24 cellular contexts compared by ENCODE assay signal in genomic region chr16:74522160-74522559, GRCh38.
A peak's percentile ranks its signal among the peaks of the same experiment; 100 is the strongest.
DNase-seq lines count a peak whose midpoint lies in the region; ATAC-seq and TF ChIP-seq lines count a peak whose summit lies in the region.
"Had no signal": no experiment of that assay in that cellular context is flagged by ENCODE, and none has a peak within 500 bp of the region (broad histone marks: within the 10 kb centered on the region; RNA-seq: fewer than 3 reads in every experiment).

No MANE protein-coding gene starts in this region.

- ATAC-seq in heart left ventricle (peak in 3 of 4 donors; percentile 42 to 51 (median 47)), HG03460 (IDR thresholded peaks at IDR 0.05; ENCODE audit: unreplicated experiment) (no peak)
- no peak for ATAC-seq in naive thymus-derived CD4-positive, alpha-beta T cell
- ATAC-seq: esophagus mucosa; stimulated activated naive CD8-positive, alpha-beta T cell treated with anti-CD3 and anti-CD28 coated beads, Interleukin-15, amount 100 ng/mL, for 72 hours; WTC11 had no signal

- intact Hi-C loops in heart left ventricle (cut with DNase I) = no loop called here
- intact Hi-C loops in naive thymus-derived CD4-positive, alpha-beta T cell (cut with micrococcal nuclease) = no loop called here

- no peak overlapping the region for H3K4me3 Mint-ChIP-seq in naive thymus-derived CD4-positive, alpha-beta T cell
- H3K4me3 Mint-ChIP-seq: endodermal cell; immature natural killer cell; stimulated activated naive CD8-positive, alpha-beta T cell treated with anti-CD3 and anti-CD28 coated beads, Interleukin-15, amount 100 ng/mL, for 72 hours; WTC11 had no signal

- H3K9me3 Mint-ChIP-seq in naive thymus-derived CD4-positive, alpha-beta T cell = peaks cover 0 to 5% (median 0%) of the 10 kb centered on the region in 11 donors
- H3K9me3 Mint-ChIP-seq: immature natural killer cell; stimulated activated naive CD8-positive, alpha-beta T cell treated with anti-CD3 and anti-CD28 coated beads, Interleukin-15, amount 100 ng/mL, for 72 hours had no signal

- peak overlapping the region in 1 of 9 donors; percentile 14 for H3K27ac Mint-ChIP-seq in naive thymus-derived CD4-positive, alpha-beta T cell
- H3K27ac Mint-ChIP-seq: endodermal cell; stimulated activated naive CD8-positive, alpha-beta T cell treated with anti-CD3 and anti-CD28 coated beads, Interleukin-15, amount 100 ng/mL, for 72 hours; WTC11 had no signal

- TF ChIP-seq POLR2A in heart left ventricle (IDR thresholded peaks at IDR 0.05) = no peak

- H3K4me3 ChIP-seq in heart left ventricle (no peak overlapping the region), right atrium auricular region (no peak overlapping the region), fibroblast of pulmonary artery (replicated peaks; ENCODE audit: low read depth, low read length) (no peak overlapping the region)
- H3K4me3 ChIP-seq in naive thymus-derived CD4-positive, alpha-beta T cell (ENCODE audit: low read length) = no peak overlapping the region
- H3K4me3 ChIP-seq: psoas muscle, tibial artery had no signal

- H3K36me3 Mint-ChIP-seq in naive thymus-derived CD4-positive, alpha-beta T cell = peaks cover 6 to 62% (median 43%) of the 10 kb centered on the region in 5 donors

- POLR2A ChIA-PET in naive thymus-derived CD4-positive, alpha-beta T cell (lab: Charles Lee) = no interaction called here

- peak overlapping the region in 2 of 12 donors; percentile 2 to 5 for H3K27ac ChIP-seq in heart left ventricle
- no peak overlapping the region for H3K27ac ChIP-seq in right atrium auricular region
- no peak overlapping the region for H3K27ac ChIP-seq in naive thymus-derived CD4-positive, alpha-beta T cell (ENCODE audit: low read depth, low read length)
- H3K27ac ChIP-seq: C4-2B, psoas muscle, tibial artery had no signal

- peaks cover 0 to 47% (median 22%) of the 10 kb centered on the region in 7 donors for H3K4me1 Mint-ChIP-seq in naive thymus-derived CD4-positive, alpha-beta T cell
- H3K4me1 Mint-ChIP-seq: WTC11 had no signal

- DNase-seq in heart left ventricle (no peak), right atrium auricular region (ENCODE audit: low spot score) (no peak), M059J (ENCODE audit: low read depth) (peak; percentile 19), fibroblast of pulmonary artery (ENCODE audit: low read depth) (peak; percentile 9), HuH-7 (ENCODE audit: low spot score) (no peak), globus pallidus (ENCODE audit: low spot score) (no peak)
- DNase-seq in naive thymus-derived CD4-positive, alpha-beta T cell = no peak
- DNase-seq: activated CD4-positive, alpha-beta T cell treated with anti-CD3 and anti-CD28 coated beads, Interleukin-2, amount 50 U/mL, for 1 hour; activated naive CD4-positive, alpha-beta T cell treated with Interleukin-2 at 50 U/mL for 16 hours; amniotic stem cell; foreskin melanocyte; H7; immature natural killer cell; NCI-H1048; NCI-H526; psoas muscle; SHP77 treated with DMSO at 0.1 percent for 48 hours; stimulated activated naive CD8-positive, alpha-beta T cell treated with anti-CD3 and anti-CD28 coated beads, Interleukin-15, amount 100 ng/mL, for 72 hours; tibial artery had no signal

- H3K9me3 ChIP-seq in heart left ventricle = peaks cover 0 to 18% (median 0%) of the 10 kb centered on the region in 12 donors
- no peaks in the 10 kb centered on the region for H3K9me3 ChIP-seq in right atrium auricular region
- H3K9me3 ChIP-seq in naive thymus-derived CD4-positive, alpha-beta T cell (ENCODE audit: control insufficient read depth in 2 of 3, low read length in 3 of 3) = no peaks in the 10 kb centered on the region
- H3K9me3 ChIP-seq: psoas muscle, tibial artery had no signal

- WGBS in heart left ventricle, 4 donors = 66 to 90% (median 73%) methylated on average over 6 of the region's 6 CpGs

- H3K27me3 ChIP-seq in heart left ventricle (no peaks in the 10 kb centered on the region), right atrium auricular region (no peaks in the 10 kb centered on the region)
- no peaks in the 10 kb centered on the region for H3K27me3 ChIP-seq in naive thymus-derived CD4-positive, alpha-beta T cell (ENCODE audit: control insufficient read depth in 2 of 2, insufficient read depth in 2 of 2, low read length in 2 of 2)
- H3K27me3 ChIP-seq: tibial artery had no signal

- no peaks in the 10 kb centered on the region for H3K27me3 Mint-ChIP-seq in naive thymus-derived CD4-positive, alpha-beta T cell
- H3K27me3 Mint-ChIP-seq: stimulated activated naive CD8-positive, alpha-beta T cell treated with anti-CD3 and anti-CD28 coated beads, Interleukin-15, amount 100 ng/mL, for 72 hours had no signal

- H3K4me1 ChIP-seq in heart left ventricle (peaks cover 0 to 19% (median 10%) of the 10 kb centered on the region in 12 donors), right atrium auricular region (peaks cover 0 to 5% of the 10 kb centered on the region in 2 donors)
- H3K4me1 ChIP-seq in naive thymus-derived CD4-positive, alpha-beta T cell (ENCODE audit: control insufficient read depth in 2 of 2, insufficient read depth in 2 of 2, low read length in 2 of 2) = no peaks in the 10 kb centered on the region

- CTCF ChIA-PET in naive thymus-derived CD4-positive, alpha-beta T cell (lab: Charles Lee) = no interaction called here

- H3K36me3 ChIP-seq in heart left ventricle (peaks cover 0 to 12% (median 0%) of the 10 kb centered on the region in 9 donors), right atrium auricular region (no peaks in the 10 kb centered on the region)
- peaks cover 0 to 12% (median 0%) of the 10 kb centered on the region in 3 experiments for H3K36me3 ChIP-seq in naive thymus-derived CD4-positive, alpha-beta T cell (ENCODE audit: control insufficient read depth in 2 of 3, insufficient read depth in 3 of 3, low read length in 3 of 3)

- TF ChIP-seq CTCF in heart left ventricle (IDR thresholded peaks at IDR 0.05) = no peak
- TF ChIP-seq CTCF in right atrium auricular region (IDR thresholded peaks at IDR 0.05) = no peak
- no peak for TF ChIP-seq CTCF in fibroblast of pulmonary artery (IDR thresholded peaks at IDR 0.05; ENCODE audit: low read length, missing control alignments)

Comparison
In these comparisons a context has a peak if more than half of its experiments do, and no peak if none do; other contexts are left out.
1. ATAC-seq: peak in heart left ventricle (3 of 4); none in naive thymus-derived CD4-positive, alpha-beta T cell (single experiment) and HG03460 (single experiment).
2. DNase-seq: peak in M059J (single experiment) and fibroblast of pulmonary artery (single experiment); none in heart left ventricle (0 of 5), right atrium auricular region (single experiment), HuH-7 (single experiment), globus pallidus (single experiment) and naive thymus-derived CD4-positive, alpha-beta T cell (0 of 9).